8 cellular contexts compared by ENCODE assay signal in the genomic region with DNA sequence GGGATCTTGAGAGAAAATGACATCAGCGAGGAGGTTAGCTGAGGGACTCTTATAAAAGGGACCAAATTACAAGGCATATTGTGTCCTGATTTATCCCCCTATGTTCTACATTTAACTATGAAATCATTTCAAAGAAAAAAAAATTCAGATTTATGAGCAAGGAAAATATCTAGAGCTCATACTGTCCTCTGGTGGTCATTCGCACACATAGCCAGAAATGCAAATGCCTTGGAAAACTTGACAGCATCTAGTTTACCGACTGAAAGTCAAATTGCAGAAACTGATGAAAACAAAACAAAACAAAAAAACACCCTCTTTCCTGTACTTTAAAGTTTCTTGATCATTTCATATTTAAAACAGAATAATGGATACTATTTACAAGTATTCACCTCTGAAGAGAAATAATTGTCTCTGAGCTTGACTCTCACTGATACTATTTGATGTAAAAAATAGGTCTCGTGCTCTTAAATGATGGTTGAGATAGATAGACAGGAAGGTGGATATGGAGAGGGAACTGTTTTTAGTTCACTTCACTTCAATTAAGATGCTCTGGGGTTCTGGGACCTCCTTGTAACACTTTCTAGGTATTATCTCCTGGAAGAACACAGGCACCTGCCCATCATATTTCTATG.
DNase-seq lines count a peak whose midpoint lies in the region; ATAC-seq and TF ChIP-seq lines count a peak whose summit lies in the region.

No MANE protein-coding gene starts in this region.

- no peaks in the 10 kb centered on the region for H3F3A ChIP-seq in DOHH2 (ENCODE audit: control insufficient read depth, insufficient read depth)

- H3K79me2 ChIP-seq in DOHH2 (ENCODE audit: control insufficient read depth, low read length) = no peaks in the 10 kb centered on the region

- no peaks in the 10 kb centered on the region for H4K20me1 ChIP-seq in DOHH2 (ENCODE audit: control insufficient read depth, insufficient read depth, low read depth, low read length)

- H3K36me3 Mint-ChIP-seq in MCF 10A (ENCODE audit: insufficient read depth, unreplicated experiment) = no peaks in the 10 kb centered on the region
- no peaks in the 10 kb centered on the region for H3K36me3 Mint-ChIP-seq in neural crest cell (ENCODE audit: low read depth)
- no peaks in the 10 kb centered on the region for H3K36me3 Mint-ChIP-seq in naive thymus-derived CD4-positive, alpha-beta T cell

- no peaks in the 10 kb centered on the region for H3K9me2 ChIP-seq in DOHH2 (replicated peaks; ENCODE audit: control insufficient read depth, low read length)

- CTCF ChIA-PET in MCF 10A (lab: Yijun Ruan, JAX) = interaction anchor here (0.5 to 7.8 kb wide), 44 partner anchors 9 to 1003 kb away, joined by 3 to 130 read pairs (median 4); a partner anchor contains a TSS
- CTCF ChIA-PET in naive thymus-derived CD4-positive, alpha-beta T cell (lab: Charles Lee) = no interaction called here

- H3K9me3 Mint-ChIP-seq in MCF 10A (ENCODE audit: unreplicated experiment) (peaks cover 6% of the 10 kb centered on the region), neural crest cell (peaks cover 2% of the 10 kb centered on the region)
- H3K9me3 Mint-ChIP-seq in naive thymus-derived CD4-positive, alpha-beta T cell = peaks cover 0 to 9% (median 4%) of the 10 kb centered on the region in 11 donors

- H3K27me3 Mint-ChIP-seq in MCF 10A (ENCODE audit: insufficient read depth, unreplicated experiment) (peaks cover 13% of the 10 kb centered on the region), neural crest cell (ENCODE audit: low read depth) (peaks cover 4% of the 10 kb centered on the region)
- H3K27me3 Mint-ChIP-seq in naive thymus-derived CD4-positive, alpha-beta T cell = peaks cover 0 to 16% (median 11%) of the 10 kb centered on the region in 5 donors

- no peaks in the 10 kb centered on the region for H3K27me3 ChIP-seq in DOHH2 (ENCODE audit: control insufficient read depth, low read length)
- no peaks in the 10 kb centered on the region for H3K27me3 ChIP-seq in naive thymus-derived CD4-positive, alpha-beta T cell (ENCODE audit: control insufficient read depth in 2 of 2, insufficient read depth in 2 of 2, low read length in 2 of 2)

- H3K9me3 ChIP-seq in DOHH2 (ENCODE audit: control insufficient read depth, insufficient read depth, low read length) = no peaks in the 10 kb centered on the region
- H3K9me3 ChIP-seq in naive thymus-derived CD4-positive, alpha-beta T cell (ENCODE audit: control insufficient read depth in 2 of 3, low read length in 3 of 3) = no peaks in the 10 kb centered on the region

- H3K27ac ChIP-seq in DOHH2 (ENCODE audit: low read depth, low read length) = no peak overlapping the region
- no peak overlapping the region for H3K27ac ChIP-seq in naive thymus-derived CD4-positive, alpha-beta T cell (ENCODE audit: low read depth, low read length)

- BruUV-seq in MCF 10A (replicated peaks; lab: Mats Ljungman, UMichigan) = no TSS peak

- DNase-seq in NCI-H128 (lab: John Stamatoyannopoulos, UW; ENCODE audit: unreplicated experiment) (peak; percentile 22), MCF 10A (ENCODE audit: unreplicated experiment) (peak; percentile 7), neural crest cell (ENCODE audit: low read depth, low spot score) (no peak)
- no peak for DNase-seq in activated effector memory CD4-positive, alpha-beta T cell treated with anti-CD3 and anti-CD28 coated beads, Interleukin-2, amount 50 U/mL, for 16 hours
- no peak for DNase-seq in naive thymus-derived CD4-positive, alpha-beta T cell

- H3K36me3 ChIP-seq in DOHH2 (ENCODE audit: control insufficient read depth, low read length) = no peaks in the 10 kb centered on the region
- no peaks in the 10 kb centered on the region for H3K36me3 ChIP-seq in naive thymus-derived CD4-positive, alpha-beta T cell (ENCODE audit: control insufficient read depth in 2 of 3, insufficient read depth in 3 of 3, low read length in 3 of 3)

- no peaks in the 10 kb centered on the region for H3K4me1 ChIP-seq in DOHH2 (ENCODE audit: control insufficient read depth, low read length)
- H3K4me1 ChIP-seq in naive thymus-derived CD4-positive, alpha-beta T cell (ENCODE audit: control insufficient read depth in 2 of 2, insufficient read depth in 2 of 2, low read length in 2 of 2) = no peaks in the 10 kb centered on the region

- H3K4me3 ChIP-seq in DOHH2 (ENCODE audit: low read length) = no peak overlapping the region
- H3K4me3 ChIP-seq in naive thymus-derived CD4-positive, alpha-beta T cell (ENCODE audit: low read length) = no peak overlapping the region

- intact Hi-C loops in MCF 10A (cut with micrococcal nuclease) = loop anchor here (1.0 to 2.0 kb wide), 3 partner anchors 254 to 602 kb away; a partner anchor contains a TSS
- intact Hi-C loops in naive thymus-derived CD4-positive, alpha-beta T cell (cut with micrococcal nuclease) = no loop called here

- H3K27ac Mint-ChIP-seq in MCF 10A (ENCODE audit: low read depth, unreplicated experiment) (no peak overlapping the region), neural crest cell (ENCODE audit: unreplicated experiment) (no peak overlapping the region)
- H3K27ac Mint-ChIP-seq in naive thymus-derived CD4-positive, alpha-beta T cell = no peak overlapping the region

- POLR2A ChIA-PET in MCF 10A (lab: Yijun Ruan, JAX) = interaction anchor here (0.5 to 1.0 kb wide), 2 partner anchors 332 to 527 kb away, joined by 3 read pairs; no protein-coding TSS in a partner anchor
- POLR2A ChIA-PET in naive thymus-derived CD4-positive, alpha-beta T cell (lab: Charles Lee) = no interaction called here

- H3K4me2 ChIP-seq in DOHH2 (ENCODE audit: low read length) = no peak overlapping the region

- no peaks in the 10 kb centered on the region for H3K4me1 Mint-ChIP-seq in MCF 10A (ENCODE audit: insufficient read depth, unreplicated experiment)
- no peaks in the 10 kb centered on the region for H3K4me1 Mint-ChIP-seq in neural crest cell
- H3K4me1 Mint-ChIP-seq in naive thymus-derived CD4-positive, alpha-beta T cell = no peaks in the 10 kb centered on the region

- peak; percentile 81 for TF ChIP-seq CTCF in DOHH2 (IDR thresholded peaks at IDR 0.05; ENCODE audit: low read depth, low read length, poor library complexity, severe bottlenecking)
- TF ChIP-seq CTCF in MCF 10A (IDR thresholded peaks at IDR 0.05; ENCODE audit: unreplicated experiment) = peak; percentile 64
- TF ChIP-seq CTCF in neural crest cell (conservative IDR thresholded peaks at IDR 0.05) = peak; percentile 96

- H3K4me3 Mint-ChIP-seq in MCF 10A (ENCODE audit: unreplicated experiment) = no peak overlapping the region
- H3K4me3 Mint-ChIP-seq in neural crest cell = no peak overlapping the region
- no peak overlapping the region for H3K4me3 Mint-ChIP-seq in naive thymus-derived CD4-positive, alpha-beta T cell

- ATAC-seq in GM19463 (IDR thresholded peaks at IDR 0.05; ENCODE audit: unreplicated experiment) (no peak), GM18909 (IDR thresholded peaks at IDR 0.05; ENCODE audit: poor library complexity, unreplicated experiment) (no peak)
- ATAC-seq in naive thymus-derived CD4-positive, alpha-beta T cell = no peak

Comparison
In these comparisons a context has a peak if more than half of its experiments do, and no peak if none do; other contexts are left out.
1. DNase-seq: peak in NCI-H128 (single experiment) and MCF 10A (single experiment); none in neural crest cell (single experiment), activated effector memory CD4-positive, alpha-beta T cell treated with anti-CD3 and anti-CD28 coated beads, Interleukin-2, amount 50 U/mL, for 16 hours (single experiment) and naive thymus-derived CD4-positive, alpha-beta T cell (0 of 9).
2. Peak in every context shown above with its lines, with median percentiles within 50 percentile points of each other: CTCF ChIP-seq.